8 cellular contexts compared by ENCODE assay signal in the genomic region with DNA sequence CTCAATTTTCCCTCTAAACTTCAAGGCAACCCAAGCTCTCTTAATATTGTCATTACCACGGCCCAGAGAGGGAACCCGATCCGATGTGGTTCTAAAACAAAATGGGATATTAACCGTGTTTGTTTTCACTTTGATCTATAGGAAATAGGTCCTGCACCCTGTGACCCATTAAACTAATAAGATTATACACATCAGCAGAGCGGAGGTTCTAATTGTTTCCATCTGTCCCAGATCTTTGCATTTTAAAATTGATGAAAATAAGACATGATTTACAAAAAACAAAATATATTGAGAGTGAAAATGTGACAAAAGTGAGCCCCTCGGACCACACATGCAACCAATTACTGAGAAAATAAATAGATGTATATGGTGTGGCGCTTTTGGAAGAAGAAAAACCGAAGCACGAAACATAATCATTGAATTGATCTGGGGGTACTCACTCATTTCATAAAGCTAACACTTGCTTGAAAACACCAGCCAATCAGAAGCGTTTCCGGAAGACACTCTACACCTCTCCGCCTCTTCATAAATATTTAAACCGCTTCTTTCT.
DNase-seq lines count a peak whose midpoint lies in the region; ATAC-seq lines count a peak whose summit lies in the region.

No MANE protein-coding gene starts in this region.

- peaks cover 16% of the 10 kb centered on the region for H3K4me1 Mint-ChIP-seq in activated T-cell treated with anti-CD3 and anti-CD28 coated beads, Interleukin-2, amount 50 U/mL, for 4 hours (ENCODE audit: low read depth)

- DNase-seq in activated T-cell treated with anti-CD3 and anti-CD28 coated beads, Interleukin-2, amount 50 U/mL, for 4 hours, result no peak
- DNase-seq in activated T-cell treated with anti-CD3 and anti-CD28 coated beads for 4 hours (no peak), SJCRH30 (peak in 1 of 2 experiments; percentile 36), epithelial cell of prostate (ENCODE audit: low read depth, low spot score) (no peak), NCI-H128 (lab: John Stamatoyannopoulos, UW; ENCODE audit: unreplicated experiment) (no peak)

- H3K27me3 Mint-ChIP-seq in activated T-cell treated with anti-CD3 and anti-CD28 coated beads, Interleukin-2, amount 50 U/mL, for 4 hours (ENCODE audit: low read depth), result peaks cover 74% of the 10 kb centered on the region

- H3K27me3 ChIP-seq in SJCRH30 (no peaks in the 10 kb centered on the region), subcutaneous abdominal adipose tissue (ENCODE audit: control insufficient read depth in 5 of 5, insufficient read depth in 4 of 5, low read length in 5 of 5) (peaks cover 7 to 62% (median 43%) of the 10 kb centered on the region in 5 donors)

- ATAC-seq in activated T-cell treated with anti-CD3 and anti-CD28 coated beads, Interleukin-2, amount 50 U/mL, for 4 hours, result no peak
- ATAC-seq in GM18868 (IDR thresholded peaks at IDR 0.05; ENCODE audit: unreplicated experiment) (no peak), GM19395 (IDR thresholded peaks at IDR 0.05; ENCODE audit: unreplicated experiment) (no peak)

- H3K36me3 Mint-ChIP-seq in activated T-cell treated with anti-CD3 and anti-CD28 coated beads, Interleukin-2, amount 50 U/mL, for 4 hours (ENCODE audit: insufficient read depth), result no peaks in the 10 kb centered on the region

- 0 out of 2 replicates have a peak, but pooled peaks cover 2% of the 10 kb centered on the region for H3K4me1 ChIP-seq in SJCRH30
- H3K4me1 ChIP-seq in subcutaneous abdominal adipose tissue (ENCODE audit: control insufficient read depth in 5 of 5, insufficient read depth in 5 of 5, low read length in 5 of 5), result peaks cover 3 to 28% (median 21%) of the 10 kb centered on the region in 5 donors

- H3K9me3 Mint-ChIP-seq in activated T-cell treated with anti-CD3 and anti-CD28 coated beads, Interleukin-2, amount 50 U/mL, for 4 hours, result peaks cover 14% of the 10 kb centered on the region

- no peak overlapping the region for H3K27ac ChIP-seq in SJCRH30
- H3K27ac ChIP-seq in epithelial cell of prostate, result peak overlapping the region; percentile 45
- peak overlapping the region; percentile 55 for H3K27ac ChIP-seq in subcutaneous abdominal adipose tissue (ENCODE audit: low read depth, low read length)

- H3K9ac ChIP-seq in subcutaneous abdominal adipose tissue (ENCODE audit: low read length in 5 of 5), result peak overlapping the region in 2 of 5 donors; percentile 42 to 52

- H3K4me3 ChIP-seq in SJCRH30 (peak overlapping the region; percentile 46), subcutaneous abdominal adipose tissue (ENCODE audit: low read depth in 1 of 5, low read length in 5 of 5) (peak overlapping the region; percentile 39 to 57 (median 49))

- H3K36me3 ChIP-seq in SJCRH30 (no peaks in the 10 kb centered on the region), subcutaneous abdominal adipose tissue (ENCODE audit: control insufficient read depth in 5 of 5, insufficient read depth in 5 of 5, low read length in 5 of 5) (no peaks in the 10 kb centered on the region)

- H3K9me3 ChIP-seq in SJCRH30 (replicated peaks) (no peaks in the 10 kb centered on the region), subcutaneous abdominal adipose tissue (ENCODE audit: control insufficient read depth in 5 of 5, low read length in 5 of 5) (peaks cover 0 to 4% (median 0%) of the 10 kb centered on the region in 5 donors)

- H3K4me3 Mint-ChIP-seq in activated T-cell treated with anti-CD3 and anti-CD28 coated beads, Interleukin-2, amount 50 U/mL, for 4 hours, result peak overlapping the region; percentile 60
